ENCODE assay signal across 1 cellular context in genomic region chr1:41404308-41404755, GRCh38.
TF ChIP-seq lines count a peak whose summit lies in the region.

No MANE protein-coding gene starts in this region.

TF ChIP-seq in GM23338, 12 proteins besides CTCF, POLR2A, EP300 and RAD21 (continued from another document):
- TF ChIP-seq ZNF462 (CRISPR knock-in tag; IDR thresholded peaks at IDR 0.05), result no peak
- no peak for TF ChIP-seq ZNF114 (CRISPR knock-in tag; IDR thresholded peaks at IDR 0.05)
- TF ChIP-seq ETS1 (IDR thresholded peaks at IDR 0.05), result no peak
- TF ChIP-seq EZH2 (IDR thresholded peaks at IDR 0.05; ENCODE audit: low read depth, unreplicated experiment), result no peak
- no peak for TF ChIP-seq JUNB (IDR thresholded peaks at IDR 0.05; ENCODE audit: unreplicated experiment)
- no peak for TF ChIP-seq ZNF331 (CRISPR knock-in tag; IDR thresholded peaks at IDR 0.05; ENCODE audit: low read depth)
- TF ChIP-seq POLR2AphosphoS5 (IDR thresholded peaks at IDR 0.05; ENCODE audit: low read depth), result no peak
